Comparison of ENCODE assay signal across 19 cellular contexts in the genomic region with DNA sequence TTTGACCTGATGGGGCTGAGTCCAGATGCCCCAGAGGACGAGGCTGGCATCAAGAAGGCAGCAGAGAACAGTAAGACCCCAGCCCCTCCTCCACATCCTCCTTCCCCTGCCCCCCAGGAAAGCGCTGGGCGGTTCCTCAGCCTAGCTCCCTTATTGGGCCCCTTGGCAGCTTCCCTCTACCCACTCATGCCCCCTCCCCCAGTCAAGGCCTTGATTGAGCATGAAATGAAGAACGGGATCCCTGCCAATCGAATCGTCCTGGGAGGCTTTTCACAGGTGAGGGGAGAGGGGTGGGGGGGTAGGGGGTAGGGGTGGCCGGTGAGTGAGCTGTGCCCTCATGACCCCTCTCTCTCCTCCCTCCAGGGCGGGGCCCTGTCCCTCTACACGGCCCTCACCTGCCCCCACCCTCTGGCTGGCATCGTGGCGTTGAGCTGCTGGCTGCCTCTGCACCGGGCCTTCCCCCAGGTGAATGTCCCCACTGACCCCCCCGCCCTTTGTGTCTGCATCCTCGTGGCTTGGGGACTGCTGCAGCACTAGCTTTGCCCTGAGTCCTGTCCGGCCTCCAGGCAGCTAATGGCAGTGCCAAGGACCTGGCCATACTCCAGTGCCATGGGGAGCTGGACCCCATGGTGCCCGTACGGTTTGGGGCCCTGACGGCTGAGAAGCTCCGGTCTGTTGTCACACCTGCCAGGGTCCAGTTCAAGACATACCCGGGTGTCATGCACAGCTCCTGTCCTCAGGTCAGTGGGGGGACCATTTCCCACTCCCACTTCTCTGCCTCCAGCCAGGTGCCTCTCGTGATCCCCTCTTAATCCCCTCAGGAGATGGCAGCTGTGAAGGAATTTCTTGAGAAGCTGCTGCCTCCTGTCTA. TPM values are rescaled to one million over a fixed set of nuclear protein-coding genes. Genes with fewer than 3 reads are reported as not detected.
A peak's percentile ranks its signal among the peaks of the same experiment; 100 is the strongest.
DNase-seq lines count a peak whose midpoint lies in the region; ATAC-seq, FAIRE-seq and TF ChIP-seq lines count a peak whose summit lies in the region.
"Had no signal": no experiment of that assay in that cellular context is flagged by ENCODE, and none has a peak within 500 bp of the region (broad histone marks: within the 10 kb centered on the region; RNA-seq: fewer than 3 reads in every experiment).

No MANE protein-coding gene starts in this region.

- H3K27ac ChIP-seq in astrocyte (ENCODE audit: low read depth, low read length) (no peak overlapping the region), upper lobe of right lung (peak overlapping the region; percentile 30)
- H3K27ac ChIP-seq in naive thymus-derived CD4-positive, alpha-beta T cell (ENCODE audit: low read depth, low read length) = peak overlapping the region; percentile 52
- H3K27ac ChIP-seq: KMS-11 had no signal

- H3K4me1 ChIP-seq in astrocyte (ENCODE audit: insufficient read depth, low read length) (peaks cover 33% of the 10 kb centered on the region), upper lobe of right lung (peaks cover 32% of the 10 kb centered on the region)
- H3K4me1 ChIP-seq in naive thymus-derived CD4-positive, alpha-beta T cell (ENCODE audit: control insufficient read depth in 2 of 2, insufficient read depth in 2 of 2, low read length in 2 of 2) = peaks cover 7 to 18% of the 10 kb centered on the region in 2 donors

- TF ChIP-seq CTCF in astrocyte (IDR thresholded peaks at IDR 0.05; ENCODE audit: insufficient read depth, low read depth, low read length) = no peak
- no peak for TF ChIP-seq CTCF in upper lobe of right lung (IDR thresholded peaks at IDR 0.05)
- TF ChIP-seq CTCF in nephron progenitor cell (IDR thresholded peaks at IDR 0.05) = no peak

- peak overlapping the region; percentile 65 for H3K27ac Mint-ChIP-seq in activated naive CD4-positive, alpha-beta T cell treated with anti-CD3 and anti-CD28 coated beads, Interleukin-2, amount 10 ng/mL, durations not matched to agents 7 days and 5 days
- H3K27ac Mint-ChIP-seq in astrocyte (ENCODE audit: unreplicated experiment) (no peak overlapping the region), nephron progenitor cell (no peak overlapping the region)
- peak overlapping the region in 2 of 9 donors; percentile 13 to 59 for H3K27ac Mint-ChIP-seq in naive thymus-derived CD4-positive, alpha-beta T cell

- CTCF ChIA-PET in activated naive CD4-positive, alpha-beta T cell treated with anti-CD3 and anti-CD28 coated beads, Interleukin-2, amount 10 ng/mL, durations not matched to agents 7 days and 5 days (lab: Charles Lee) = interaction anchor here (1.9 kb wide), 1 partner anchor 22 kb away, joined by 5 read pairs; no protein-coding TSS in a partner anchor
- CTCF ChIA-PET in naive thymus-derived CD4-positive, alpha-beta T cell (lab: Charles Lee) = no interaction called here

- no peak for DNase-seq in activated naive CD4-positive, alpha-beta T cell treated with anti-CD3 and anti-CD28 coated beads, Interleukin-2, amount 10 ng/mL, durations not matched to agents 7 days and 5 days
- no peak for DNase-seq in activated naive CD4-positive, alpha-beta T cell treated with anti-CD3 and anti-CD28 coated beads, Interleukin-2, amount 50 U/mL, for 16 hours
- DNase-seq in astrocyte (ENCODE audit: low read depth) = no peak
- DNase-seq in naive thymus-derived CD4-positive, alpha-beta T cell = no peak
- peak; percentile 68 for DNase-seq in upper lobe of right lung
- DNase-seq in nephron progenitor cell = no peak
- DNase-seq in stimulated activated naive CD4-positive, alpha-beta T cell (lab: John Stamatoyannopoulos, UW) = no peak
- DNase-seq: GDM1, NCI-H1417 treated with DMSO at 0.1 percent for 48 hours, NCI-H2171 treated with DMSO at 0.1 percent for 48 hours, SW 1271 had no signal

- H3K9me3 ChIP-seq in astrocyte (ENCODE audit: insufficient read depth, low read depth, low read length) (no peaks in the 10 kb centered on the region), upper lobe of right lung (no peaks in the 10 kb centered on the region)
- H3K9me3 ChIP-seq in naive thymus-derived CD4-positive, alpha-beta T cell (ENCODE audit: control insufficient read depth in 2 of 3, low read length in 3 of 3) = no peaks in the 10 kb centered on the region
- H3K9me3 ChIP-seq: body of pancreas, left lung, tibial nerve had no signal

- peaks cover 20% of the 10 kb centered on the region for H4K20me1 ChIP-seq in astrocyte (ENCODE audit: insufficient read depth, low read length)

- H3K9ac ChIP-seq in astrocyte (ENCODE audit: low read length) = peak overlapping the region; percentile 36
- H3K9ac ChIP-seq: KMS-11 had no signal

- H3K36me3 ChIP-seq in astrocyte (ENCODE audit: insufficient read depth, low read length) (peaks cover under 1% of the 10 kb centered on the region), upper lobe of right lung (peaks cover 43% of the 10 kb centered on the region)
- peaks cover 0 to 39% (median 0%) of the 10 kb centered on the region in 3 experiments for H3K36me3 ChIP-seq in naive thymus-derived CD4-positive, alpha-beta T cell (ENCODE audit: control insufficient read depth in 2 of 3, insufficient read depth in 3 of 3, low read length in 3 of 3)

- H3K4me3 ChIP-seq in astrocyte (ENCODE audit: insufficient read depth, low read depth, low read length) (no peak overlapping the region), upper lobe of right lung (no peak overlapping the region)
- no peak overlapping the region for H3K4me3 ChIP-seq in naive thymus-derived CD4-positive, alpha-beta T cell (ENCODE audit: low read length)
- H3K4me3 ChIP-seq: body of pancreas, left lung, tibial nerve had no signal

- H3K4me1 Mint-ChIP-seq in activated naive CD4-positive, alpha-beta T cell treated with anti-CD3 and anti-CD28 coated beads, Interleukin-2, amount 10 ng/mL, durations not matched to agents 7 days and 5 days = peaks cover 40% of the 10 kb centered on the region
- H3K4me1 Mint-ChIP-seq in astrocyte (ENCODE audit: low read depth, unreplicated experiment) (peaks cover 12% of the 10 kb centered on the region), nephron progenitor cell (peaks cover 34% of the 10 kb centered on the region)
- H3K4me1 Mint-ChIP-seq in naive thymus-derived CD4-positive, alpha-beta T cell = peaks cover 9 to 30% (median 23%) of the 10 kb centered on the region in 7 donors

- no peaks in the 10 kb centered on the region for H3K27me3 Mint-ChIP-seq in activated naive CD4-positive, alpha-beta T cell treated with anti-CD3 and anti-CD28 coated beads, Interleukin-2, amount 10 ng/mL, durations not matched to agents 7 days and 5 days
- H3K27me3 Mint-ChIP-seq in astrocyte (ENCODE audit: low read depth, unreplicated experiment) (no peaks in the 10 kb centered on the region), nephron progenitor cell (ENCODE audit: low read depth, poor library complexity) (no peaks in the 10 kb centered on the region)
- no peaks in the 10 kb centered on the region for H3K27me3 Mint-ChIP-seq in naive thymus-derived CD4-positive, alpha-beta T cell
- H3K27me3 Mint-ChIP-seq: activated naive CD4-positive, alpha-beta T cell treated with anti-CD3 and anti-CD28 coated beads, Interleukin-2, amount 50 U/mL, for 24 hours; progenitor cell of endocrine pancreas had no signal

- no peak overlapping the region for H3K4me3 Mint-ChIP-seq in activated naive CD4-positive, alpha-beta T cell treated with anti-CD3 and anti-CD28 coated beads, Interleukin-2, amount 10 ng/mL, durations not matched to agents 7 days and 5 days
- H3K4me3 Mint-ChIP-seq in astrocyte (ENCODE audit: unreplicated experiment) (no peak overlapping the region), nephron progenitor cell (no peak overlapping the region)
- no peak overlapping the region for H3K4me3 Mint-ChIP-seq in naive thymus-derived CD4-positive, alpha-beta T cell
- H3K4me3 Mint-ChIP-seq: activated naive CD4-positive, alpha-beta T cell treated with anti-CD3 and anti-CD28 coated beads, Interleukin-2, amount 50 U/mL, for 24 hours had no signal

- H3K36me3 Mint-ChIP-seq in activated naive CD4-positive, alpha-beta T cell treated with anti-CD3 and anti-CD28 coated beads, Interleukin-2, amount 10 ng/mL, durations not matched to agents 7 days and 5 days = peaks cover 26% of the 10 kb centered on the region
- H3K36me3 Mint-ChIP-seq in astrocyte (ENCODE audit: low read depth, unreplicated experiment) (peaks cover 1% of the 10 kb centered on the region), nephron progenitor cell (ENCODE audit: low read depth) (no peaks in the 10 kb centered on the region)
- peaks cover 0 to 8% (median 0%) of the 10 kb centered on the region in 5 donors for H3K36me3 Mint-ChIP-seq in naive thymus-derived CD4-positive, alpha-beta T cell

- no peaks in the 10 kb centered on the region for H3K9me3 Mint-ChIP-seq in activated naive CD4-positive, alpha-beta T cell treated with anti-CD3 and anti-CD28 coated beads, Interleukin-2, amount 10 ng/mL, durations not matched to agents 7 days and 5 days
- H3K9me3 Mint-ChIP-seq in astrocyte (ENCODE audit: unreplicated experiment) (no peaks in the 10 kb centered on the region), nephron progenitor cell (no peaks in the 10 kb centered on the region)
- H3K9me3 Mint-ChIP-seq in naive thymus-derived CD4-positive, alpha-beta T cell = no peaks in the 10 kb centered on the region
- H3K9me3 Mint-ChIP-seq: activated naive CD4-positive, alpha-beta T cell treated with anti-CD3 and anti-CD28 coated beads, Interleukin-2, amount 50 U/mL, for 24 hours had no signal

- POLR2A ChIA-PET in naive thymus-derived CD4-positive, alpha-beta T cell (lab: Charles Lee) = no interaction called here

- H3K27me3 ChIP-seq in astrocyte (ENCODE audit: insufficient read depth, low read length) (no peaks in the 10 kb centered on the region), upper lobe of right lung (no peaks in the 10 kb centered on the region)
- H3K27me3 ChIP-seq in naive thymus-derived CD4-positive, alpha-beta T cell (ENCODE audit: control insufficient read depth in 2 of 2, insufficient read depth in 2 of 2, low read length in 2 of 2) = no peaks in the 10 kb centered on the region
- H3K27me3 ChIP-seq: body of pancreas, left lung, tibial nerve had no signal

- intact Hi-C loops in naive thymus-derived CD4-positive, alpha-beta T cell (cut with micrococcal nuclease) = loop anchor here in 1 of 2 donors (5.0 kb wide), 1 partner anchor 73 kb away; a partner anchor contains a TSS
- intact Hi-C loops in upper lobe of right lung (cut with DNase I) = no loop called here

- peak overlapping the region; percentile 100 for H3K4me2 ChIP-seq in astrocyte (ENCODE audit: low read length)
- H3K4me2 ChIP-seq: KMS-11 had no signal

- no peak for FAIRE-seq in astrocyte (lab: Jason Lieb, UNC)
- FAIRE-seq: H1 had no signal

- no peak for ATAC-seq in naive thymus-derived CD4-positive, alpha-beta T cell
- ATAC-seq in upper lobe of right lung (no peak), GM21390 (IDR thresholded peaks at IDR 0.05; ENCODE audit: unreplicated experiment) (no peak)
- ATAC-seq: body of pancreas had no signal

- H2AFZ ChIP-seq in astrocyte (ENCODE audit: low read depth, low read length) = no peak overlapping the region

- H3K79me2 ChIP-seq in astrocyte (ENCODE audit: insufficient read depth, low read length) = peaks cover 28% of the 10 kb centered on the region

RNA-seq across cellular contexts. Expression of a gene that starts 3.2 kb away (rescaled TPM):
- 79.0 and 91.7 TPM in 2 replicates for total RNA-seq in astrocyte
- 10 to 100 TPM; 40.7 to 83.8 (median 48.2) TPM for total RNA-seq in naive thymus-derived CD4-positive, alpha-beta T cell
- 100 to 1,000 TPM in 1 of 2 donors, 10 to 100 TPM in 1; 83.9 to 124 TPM for polyA plus RNA-seq in naive thymus-derived CD4-positive, alpha-beta T cell
- 45.9 TPM for total RNA-seq in upper lobe of right lung

RNA-seq across cellular contexts. Expression of a gene that starts 6.5 kb away (rescaled TPM):
- total RNA-seq in astrocyte (24.1 and 27.0 TPM in 2 replicates), upper lobe of right lung (62.9 TPM)
- 10 to 100 TPM in 4 of 5 experiments, 1 to 10 TPM in 1; 8.1 to 21.4 (median 12.7) TPM for total RNA-seq in naive thymus-derived CD4-positive, alpha-beta T cell
- 10 to 100 TPM in 1 of 2 donors, 1 to 10 TPM in 1; 8.5 to 11.5 TPM for polyA plus RNA-seq in naive thymus-derived CD4-positive, alpha-beta T cell

RNA-seq across cellular contexts. Expression of a gene that starts 15.9 kb away (rescaled TPM):
- total RNA-seq in astrocyte (33.7 and 37.3 TPM in 2 replicates), upper lobe of right lung (46.5 TPM)
- 10 to 100 TPM; 57.6 to 81.9 (median 76.0) TPM for total RNA-seq in naive thymus-derived CD4-positive, alpha-beta T cell
- 10 to 100 TPM; 82.2 to 88.9 TPM for polyA plus RNA-seq in naive thymus-derived CD4-positive, alpha-beta T cell

RNA-seq across cellular contexts. Expression of a gene that starts 31.1 kb away (rescaled TPM):
- 17.1 and 20.9 TPM in 2 replicates for total RNA-seq in astrocyte
- total RNA-seq in naive thymus-derived CD4-positive, alpha-beta T cell = 10 to 100 TPM; 16.2 to 38.9 (median 27.3) TPM
- 10 to 100 TPM; 35.3 to 38.5 TPM for polyA plus RNA-seq in naive thymus-derived CD4-positive, alpha-beta T cell
- 40.1 TPM for total RNA-seq in upper lobe of right lung

RNA-seq across cellular contexts. Expression of a gene that starts 50.8 kb away (rescaled TPM):
- 58.1 and 62.2 TPM in 2 replicates for total RNA-seq in astrocyte
- total RNA-seq in naive thymus-derived CD4-positive, alpha-beta T cell = 10 to 100 TPM; 28.0 to 36.1 (median 30.4) TPM
- 10 to 100 TPM; 20.3 to 30.8 TPM for polyA plus RNA-seq in naive thymus-derived CD4-positive, alpha-beta T cell
- 66.2 TPM for total RNA-seq in upper lobe of right lung
